Comparison of ENCODE assay signal across 22 cellular contexts in genomic region chr15:38112406-38112805, GRCh38.
"Had no signal": no experiment of that assay in that cellular context is flagged by ENCODE, and none has a peak within 500 bp of the region (broad histone marks: within the 10 kb centered on the region; RNA-seq: fewer than 3 reads in every experiment).

No MANE protein-coding gene starts in this region.

- ATAC-seq: effector memory CD8-positive, alpha-beta T cell; left lobe of liver; mucosa of descending colon; natural killer cell treated with Interleukin-12 subunit alpha and Interleukin-12 subunit beta and Interleukin-15 and Interleukin-18, amount 100 ng/mL, for 72 hours; right cardiac atrium; stimulated activated memory B cell treated with anti-CD40 and anti-IgM and Interleukin-4, amounts not matched to agents 10 μg/mL and 1 μg/mL and 100 μg/mL, for 72 hours; stimulated activated naive CD8-positive, alpha-beta T cell treated with anti-CD3 and anti-CD28 coated beads, Interleukin-15, Interleukin-2, amounts not matched to agents 100 U/mL and 50 U/mL, for 24 hours had no signal

- DNase-seq: colonic mucosa; dermis blood vessel endothelial cell; effector memory CD8-positive, alpha-beta T cell; erythroblast; esophagus squamous epithelium; hypothalamus; mesenchymal stem cell; mucosa of descending colon; naive B cell; right cardiac atrium; sigmoid colon; stimulated activated CD4-positive, alpha-beta T cell treated with anti-CD3 and anti-CD28 coated beads, Interleukin-4, amount 100 ng/mL, for 4 hours; stimulated activated naive CD8-positive, alpha-beta T cell treated with anti-CD3 and anti-CD28 coated beads, Interleukin-15, Interleukin-2, amounts not matched to agents 100 U/mL and 50 U/mL, for 24 hours; substantia nigra; testis; tibial artery had no signal

- H3K4me3 ChIP-seq: colonic mucosa, esophagus squamous epithelium, lung, mucosa of descending colon, neural progenitor cell, prostate gland, sigmoid colon, testis, tibial artery had no signal
